24 cellular contexts compared by ENCODE assay signal in genomic region chr20:13984211-13984610, GRCh38. TPM values are rescaled to one million over a fixed set of nuclear protein-coding genes. Genes with fewer than 3 reads are reported as not detected.
A peak's percentile ranks its signal among the peaks of the same experiment; 100 is the strongest.
DNase-seq lines count a peak whose midpoint lies in the region; ATAC-seq and TF ChIP-seq lines count a peak whose summit lies in the region.
"Had no signal": no experiment of that assay in that cellular context is flagged by ENCODE, and none has a peak within 500 bp of the region (broad histone marks: within the 10 kb centered on the region; RNA-seq: fewer than 3 reads in every experiment).

No MANE protein-coding gene starts in this region.

- no peaks in the 10 kb centered on the region for H3K27me3 ChIP-seq in breast epithelium
- H3K27me3 ChIP-seq: BLaER1 treated with 17β-estradiol and CSF1 and Interleukin-3, amounts not matched to agents 10 nM and 100 nM; Peyer's patch had no signal

- intact Hi-C loops in MCF 10A (cut with micrococcal nuclease) (no loop called here), breast epithelium (cut with DNase I; ENCODE audit: low total_unique reads) (no loop called here)

- no peaks in the 10 kb centered on the region for H3K9me3 ChIP-seq in breast epithelium
- H3K9me3 ChIP-seq: BLaER1 treated with 17β-estradiol and CSF1 and Interleukin-3, amounts not matched to agents 10 nM and 100 nM; Peyer's patch; SJCRH30 had no signal

- H3K4me3 Mint-ChIP-seq in MCF 10A (ENCODE audit: unreplicated experiment), result no peak overlapping the region
- H3K4me3 Mint-ChIP-seq: CD4-positive, alpha-beta memory T cell had no signal

- DNase-seq in MCF 10A (ENCODE audit: unreplicated experiment) (peak; percentile 15), breast epithelium (ENCODE audit: low spot score in 2 of 2) (no peak), M059J (ENCODE audit: low read depth) (peak; percentile 78), glomerular visceral epithelial cell (ENCODE audit: extremely low spot score) (peak; percentile 13), NCI-H1694 treated with DMSO at 0.1 percent for 48 hours (lab: John Stamatoyannopoulos, UW) (no peak)
- no peak for DNase-seq in stimulated activated CD4-positive, alpha-beta T cell treated with anti-CD3 and anti-CD28 coated beads, Interleukin-4, amount 100 ng/mL, for 24 hours
- DNase-seq in stimulated activated naive CD4-positive, alpha-beta T cell (lab: John Stamatoyannopoulos, UW), result no peak
- DNase-seq: CD4-positive, alpha-beta memory T cell; H7; Karpas-422; MM.1S; NCI-H1048; NCI-H1436; NCI-H1930; NCI-H2227 treated with DMSO at 0.1 percent for 48 hours; NCI-H510A treated with DMSO at 0.1 percent for 48 hours; NCI-H774; NK-92 treated with Interleukin-12 subunit alpha and Interleukin-12 subunit beta, amount 100 ng/mL, for 24 hours; Peyer's patch; SJCRH30 had no signal

- no peaks in the 10 kb centered on the region for H3K4me1 Mint-ChIP-seq in MCF 10A (ENCODE audit: insufficient read depth, unreplicated experiment)
- H3K4me1 Mint-ChIP-seq: CD4-positive, alpha-beta memory T cell had no signal

- no peaks in the 10 kb centered on the region for H3K4me1 ChIP-seq in breast epithelium
- H3K4me1 ChIP-seq: BLaER1 treated with 17β-estradiol and CSF1 and Interleukin-3, amounts not matched to agents 10 nM and 100 nM; Peyer's patch; SJCRH30 had no signal

- H3K27ac ChIP-seq in breast epithelium, result no peak overlapping the region
- H3K27ac ChIP-seq: 22Rv1; BLaER1 treated with 17β-estradiol and CSF1 and Interleukin-3, amounts not matched to agents 10 nM and 100 nM; Peyer's patch; SJCRH30 had no signal

- ATAC-seq in HG03097 (IDR thresholded peaks at IDR 0.05; ENCODE audit: low FRiP score, unreplicated experiment), result no peak

- no peak overlapping the region for H3K27ac Mint-ChIP-seq in MCF 10A (ENCODE audit: low read depth, unreplicated experiment)

- H3K27me3 Mint-ChIP-seq in MCF 10A (ENCODE audit: insufficient read depth, unreplicated experiment), result no peaks in the 10 kb centered on the region
- H3K27me3 Mint-ChIP-seq: CD4-positive, alpha-beta memory T cell had no signal

- H3K9me3 Mint-ChIP-seq in MCF 10A (ENCODE audit: unreplicated experiment), result no peaks in the 10 kb centered on the region

- CTCF ChIA-PET in MCF 10A (lab: Yijun Ruan, JAX), result interaction anchor here (1.2 to 1.3 kb wide), 2 partner anchors 78 to 86 kb away, joined by 3 read pairs; no protein-coding TSS in a partner anchor

- H3K36me3 Mint-ChIP-seq in MCF 10A (ENCODE audit: insufficient read depth, unreplicated experiment), result no peaks in the 10 kb centered on the region
- H3K36me3 Mint-ChIP-seq: CD4-positive, alpha-beta memory T cell had no signal

- BruUV-seq in MCF 10A (replicated peaks; lab: Mats Ljungman, UMichigan), result no TSS peak

- POLR2A ChIA-PET in MCF 10A (lab: Yijun Ruan, JAX), result no interaction called here

- TF ChIP-seq CTCF in MCF 10A (IDR thresholded peaks at IDR 0.05; ENCODE audit: unreplicated experiment) (no peak), breast epithelium (IDR thresholded peaks at IDR 0.05) (no peak)

- no peaks in the 10 kb centered on the region for H3K36me3 ChIP-seq in breast epithelium
- H3K36me3 ChIP-seq: BLaER1 treated with 17β-estradiol and CSF1 and Interleukin-3, amounts not matched to agents 10 nM and 100 nM; Peyer's patch; SJCRH30 had no signal

- H3K4me3 ChIP-seq in breast epithelium, result no peak overlapping the region
- H3K4me3 ChIP-seq: BLaER1 treated with 17β-estradiol and CSF1 and Interleukin-3, amounts not matched to agents 10 nM and 100 nM; Peyer's patch; SJCRH30 had no signal

- no peak for TF ChIP-seq POLR2A in breast epithelium (IDR thresholded peaks at IDR 0.05)

RNA-seq across cellular contexts. Expression of gene SEL1L2, which starts 6.2 kb away (rescaled TPM):
- total RNA-seq in MCF 10A (2022), result not detected in 2 replicates
- total RNA-seq in breast epithelium, result 1 to 10 TPM in 1 of 3 donors, not detected in 2; 7.4 TPM
- not detected in 2 replicates for total RNA-seq in M059J (2014; rRNA removed; shearing (Covaris generic))
- total RNA-seq: CD4-positive, alpha-beta memory T cell; H7; Peyer's patch; SJCRH30; T-helper 1 cell treated with Interleukin-12 subunit alpha and Interleukin-12 subunit beta and Interleukin-4 antibody, amounts not matched to agents 30 ng/mL and 1 ng/mL, for 36 hours had no signal

RNA-seq across cellular contexts. Expression of gene MACROD2, which starts 11.1 kb away (rescaled TPM):
- total RNA-seq in MCF 10A (2022), result 2.3 and 3.1 TPM in 2 replicates
- total RNA-seq in breast epithelium, result 10 to 100 TPM in 1 of 3 donors, 1 to 10 TPM in 2; 6.7 to 26.8 (median 8.8) TPM
- total RNA-seq in M059J (2014; rRNA removed; shearing (Covaris generic)), result 0.44 and 1.8 TPM in 2 replicates
- total RNA-seq: CD4-positive, alpha-beta memory T cell; T-helper 1 cell treated with Interleukin-12 subunit alpha and Interleukin-12 subunit beta and Interleukin-4 antibody, amounts not matched to agents 30 ng/mL and 1 ng/mL, for 36 hours had no signal

Comparison
In these comparisons a context has a peak if more than half of its experiments do, and no peak if none do; other contexts are left out.
1. DNase-seq: peak in MCF 10A (single experiment), M059J (single experiment) and glomerular visceral epithelial cell (single experiment); none in breast epithelium (0 of 2), stimulated activated CD4-positive, alpha-beta T cell treated with anti-CD3 and anti-CD28 coated beads, Interleukin-4, amount 100 ng/mL, for 24 hours (single experiment), NCI-H1694 treated with DMSO at 0.1 percent for 48 hours (single experiment) and stimulated activated naive CD4-positive, alpha-beta T cell (0 of 6).